Comparison of ENCODE assay signal across 9 cellular contexts in genomic region chr1:15937706-15938168, GRCh38. TPM values are rescaled to one million over a fixed set of nuclear protein-coding genes. Genes with fewer than 3 reads are reported as not detected.
DNase-seq lines count a peak whose midpoint lies in the region; ATAC-seq and TF ChIP-seq lines count a peak whose summit lies in the region.
"Had no signal": no experiment of that assay in that cellular context is flagged by ENCODE, and none has a peak within 500 bp of the region (broad histone marks: within the 10 kb centered on the region; RNA-seq: fewer than 3 reads in every experiment).

No MANE protein-coding gene starts in this region.

- ATAC-seq in GM18873 (IDR thresholded peaks at IDR 0.05; ENCODE audit: low FRiP score, unreplicated experiment): no peak

- H3K4me1 Mint-ChIP-seq in CD14-positive monocyte (peaks cover 4% of the 10 kb centered on the region), mesothelial cell of epicardium (peaks cover 3% of the 10 kb centered on the region)

- no peaks in the 10 kb centered on the region for H3K9me3 ChIP-seq in ascending aorta
- H3K9me3 ChIP-seq: SJCRH30 had no signal

- H3K9me3 Mint-ChIP-seq in CD14-positive monocyte: no peaks in the 10 kb centered on the region
- no peaks in the 10 kb centered on the region for H3K9me3 Mint-ChIP-seq in mesothelial cell of epicardium

- TF ChIP-seq CTCF in CD14-positive monocyte (IDR thresholded peaks at IDR 0.05) (peak; percentile 22), ascending aorta (IDR thresholded peaks at IDR 0.05) (no peak), mesothelial cell of epicardium (IDR thresholded peaks at IDR 0.05; ENCODE audit: unreplicated experiment) (no peak)

- peak overlapping the region; percentile 65 to 66 for H3K27ac ChIP-seq in ascending aorta
- H3K27ac ChIP-seq: SJCRH30 had no signal

- H3K27ac Mint-ChIP-seq in CD14-positive monocyte (peak overlapping the region; percentile 69 to 94 (median 87)), mesothelial cell of epicardium (peak overlapping the region; percentile 75)

- H3K27me3 ChIP-seq in ascending aorta: no peaks in the 10 kb centered on the region
- H3K27me3 ChIP-seq: SJCRH30 had no signal

- intact Hi-C loops in CD14-positive monocyte (cut with micrococcal nuclease) (loop anchor here (5.0 kb wide), 2 partner anchors 40 to 55 kb away; partner anchors contain the start of gene ZBTB17 (in 1 of the 2)), ascending aorta (cut with DNase I) (loop anchor here (5.0 kb wide), 1 partner anchor 45 kb away; no protein-coding TSS in a partner anchor)

- H3K4me3 ChIP-seq in ascending aorta: no peak overlapping the region
- H3K4me3 ChIP-seq: SJCRH30 had no signal

- H3K4me1 ChIP-seq in ascending aorta: peaks cover 0 to 6% of the 10 kb centered on the region in 2 donors
- H3K4me1 ChIP-seq: SJCRH30 had no signal

- DNase-seq in CD14-positive monocyte (ENCODE audit: low spot score) (no peak), HT1080 (ENCODE audit: low read depth) (peak; percentile 56), ascending aorta (ENCODE audit: low spot score in 2 of 2) (no peak), mesothelial cell of epicardium (ENCODE audit: low spot score in 2 of 2, unreplicated experiment in 2 of 2) (no peak), NCI-H345 treated with DMSO at 0.1 percent for 48 hours (lab: John Stamatoyannopoulos, UW; ENCODE audit: unreplicated experiment) (no peak), COLO668 (lab: John Stamatoyannopoulos, UW; ENCODE audit: unreplicated experiment) (no peak)
- DNase-seq in activated CD4-positive, alpha-beta T cell treated with anti-CD3 and anti-CD28 coated beads for 4 hours: no peak

- peaks cover 85 to 100% of the 10 kb centered on the region in 2 donors for H3K36me3 ChIP-seq in ascending aorta

- H3K27me3 Mint-ChIP-seq in CD14-positive monocyte (ENCODE audit: low read depth in 3 of 3) (peaks cover 0 to 4% (median 1%) of the 10 kb centered on the region in 3 donors), mesothelial cell of epicardium (ENCODE audit: low read depth) (no peaks in the 10 kb centered on the region)

- H3K36me3 Mint-ChIP-seq in CD14-positive monocyte (peaks cover 86 to 100% of the 10 kb centered on the region in 2 donors), mesothelial cell of epicardium (peaks cover 50% of the 10 kb centered on the region)

- H3K4me3 Mint-ChIP-seq in CD14-positive monocyte (no peak overlapping the region), mesothelial cell of epicardium (no peak overlapping the region)

RNA-seq across cellular contexts. Expression of gene ZBTB17, which starts 38.2 kb away (rescaled TPM):
- polyA plus RNA-seq in CD14-positive monocyte: 1 to 10 TPM; 2.8 to 7.6 TPM
- 40.0 and 52.2 TPM in 2 replicates for total RNA-seq in HT1080 (2014; rRNA removed; shearing (Covaris generic))
- polyA plus RNA-seq in HT1080 (2015; cell fraction: cytosol; rRNA removed): 19.8 and 21.0 TPM in 2 replicates
- 71.9 and 78.5 TPM in 2 replicates for polyA plus RNA-seq in HT1080 (2015; cell fraction: nucleus; rRNA removed)
- 155 TPM for total RNA-seq in ascending aorta
- total RNA-seq in mesothelial cell of epicardium: 46.0 to 48.6 TPM (median 48.6 TPM) in 3 replicates
